10 cellular contexts compared by ENCODE assay signal in genomic region chr11:108302121-108302785, GRCh38.
DNase-seq lines count a peak whose midpoint lies in the region; ATAC-seq and TF ChIP-seq lines count a peak whose summit lies in the region.
"Had no signal": no experiment of that assay in that cellular context is flagged by ENCODE, and none has a peak within 500 bp of the region (broad histone marks: within the 10 kb centered on the region; RNA-seq: fewer than 3 reads in every experiment).

No MANE protein-coding gene starts in this region.

- H3K27me3 Mint-ChIP-seq in stimulated activated memory B cell treated with anti-CD40 and anti-IgM and Interleukin-4, amounts not matched to agents 10 μg/mL and 1 μg/mL and 100 μg/mL, for 72 hours = no peaks in the 10 kb centered on the region

- H3K4me3 ChIP-seq in fibroblast of pulmonary artery (replicated peaks; ENCODE audit: low read depth, low read length) (no peak overlapping the region), aorta (ENCODE audit: low read length in 2 of 2) (no peak overlapping the region)

- no peaks in the 10 kb centered on the region for H3K4me1 Mint-ChIP-seq in stimulated activated memory B cell treated with anti-CD40 and anti-IgM and Interleukin-4, amounts not matched to agents 10 μg/mL and 1 μg/mL and 100 μg/mL, for 72 hours

- H3K27ac ChIP-seq in aorta (ENCODE audit: low read depth in 1 of 2, low read length in 2 of 2) = no peak overlapping the region

- no peaks in the 10 kb centered on the region for H3K36me3 ChIP-seq in aorta (ENCODE audit: control insufficient read depth in 1 of 2, insufficient read depth in 2 of 2, low read length in 1 of 2)

- peak; percentile 13 for DNase-seq in GM10266 (ENCODE audit: extremely low spot score)
- peak; percentile 36 for DNase-seq in fibroblast of pulmonary artery (ENCODE audit: low read depth)
- DNase-seq in amygdala (lab: John Stamatoyannopoulos, UW) = no peak
- no peak for DNase-seq in hippocampal formation (lab: John Stamatoyannopoulos, UW)
- no peak for DNase-seq in aorta
- DNase-seq: DMS79 treated with DMSO at 0.1 percent for 48 hours; stimulated activated naive CD4-positive, alpha-beta T cell had no signal

- no peak overlapping the region for H3K27ac Mint-ChIP-seq in stimulated activated memory B cell treated with anti-CD40 and anti-IgM and Interleukin-4, amounts not matched to agents 10 μg/mL and 1 μg/mL and 100 μg/mL, for 72 hours

- no peaks in the 10 kb centered on the region for H3K9me3 ChIP-seq in aorta (ENCODE audit: control insufficient read depth, low read length)

- H3K36me3 Mint-ChIP-seq in stimulated activated memory B cell treated with anti-CD40 and anti-IgM and Interleukin-4, amounts not matched to agents 10 μg/mL and 1 μg/mL and 100 μg/mL, for 72 hours = peaks cover 47% of the 10 kb centered on the region

- H3K9me3 Mint-ChIP-seq in stimulated activated memory B cell treated with anti-CD40 and anti-IgM and Interleukin-4, amounts not matched to agents 10 μg/mL and 1 μg/mL and 100 μg/mL, for 72 hours = no peaks in the 10 kb centered on the region

- no peaks in the 10 kb centered on the region for H3K27me3 ChIP-seq in aorta (ENCODE audit: control insufficient read depth in 1 of 2, insufficient read depth in 2 of 2, low read length in 1 of 2)

- H3K4me1 ChIP-seq in aorta (ENCODE audit: control insufficient read depth in 1 of 2, insufficient read depth in 2 of 2, low read length in 2 of 2) = no peaks in the 10 kb centered on the region

- WGBS in aorta, 2 donors = 93 to 94% methylated on average over 1 of the region's 1 CpG

- H3K4me3 Mint-ChIP-seq in stimulated activated memory B cell treated with anti-CD40 and anti-IgM and Interleukin-4, amounts not matched to agents 10 μg/mL and 1 μg/mL and 100 μg/mL, for 72 hours = no peak overlapping the region

- no peak for TF ChIP-seq CTCF in GM10266 (IDR thresholded peaks at IDR 0.05; ENCODE audit: control insufficient read depth, insufficient read depth, low read depth, missing control alignments)
- TF ChIP-seq CTCF in fibroblast of pulmonary artery (IDR thresholded peaks at IDR 0.05; ENCODE audit: low read length, missing control alignments) = no peak

- intact Hi-C loops in aorta (cut with DNase I) = no loop called here

- peak; percentile 94 for ATAC-seq in GM21447 (IDR thresholded peaks at IDR 0.05; ENCODE audit: unreplicated experiment)
- peak; percentile 94 for ATAC-seq in HG03460 (IDR thresholded peaks at IDR 0.05; ENCODE audit: unreplicated experiment)
- ATAC-seq in stimulated activated memory B cell treated with anti-CD40 and anti-IgM and Interleukin-4, amounts not matched to agents 10 μg/mL and 1 μg/mL and 100 μg/mL, for 72 hours = no peak
- no peak for ATAC-seq in aorta (ENCODE audit: low FRiP score)

Comparison
In these comparisons a context has a peak if more than half of its experiments do, and no peak if none do; other contexts are left out.
1. DNase-seq: peak in GM10266 (single experiment) and fibroblast of pulmonary artery (single experiment); none in amygdala (0 of 56), hippocampal formation (0 of 2) and aorta (0 of 2).
2. ATAC-seq: peak in GM21447 (single experiment) and HG03460 (single experiment); none in stimulated activated memory B cell treated with anti-CD40 and anti-IgM and Interleukin-4, amounts not matched to agents 10 μg/mL and 1 μg/mL and 100 μg/mL, for 72 hours (single experiment) and aorta (single experiment).